Comparison of ENCODE assay signal across 1 cellular context in genomic region chr10:17751781-17752445, GRCh38.
TF ChIP-seq lines count a peak whose summit lies in the region.

TSS of gene TMEM236 (plus strand) at chr10:17752201. CDS start at chr10:17752296, 95 bp downstream.

TF ChIP-seq in IMR-90, 13 proteins besides CTCF, POLR2A, EP300 and RAD21 (continued from another document):
- TF ChIP-seq ELK1 (IDR thresholded peaks at IDR 0.05; ENCODE audit: borderline replicate concordance, low read depth, low read length) (no peak), USF2 (IDR thresholded peaks at IDR 0.05; ENCODE audit: low read depth, low read length) (no peak), NFE2L2 (IDR thresholded peaks at IDR 0.05; ENCODE audit: low read depth, low read length) (no peak), RFX5 (IDR thresholded peaks at IDR 0.05; ENCODE audit: low read depth, low read length) (no peak), CEBPB (IDR thresholded peaks at IDR 0.05; ENCODE audit: low read depth, low read length) (no peak), MAZ (IDR thresholded peaks at IDR 0.05; ENCODE audit: borderline replicate concordance, low read depth, low read length) (no peak)
